Comparison of ENCODE assay signal across 30 cellular contexts in genomic region chr2:28201711-28202180, GRCh38.
DNase-seq lines count a peak whose midpoint lies in the region; ATAC-seq, FAIRE-seq and TF ChIP-seq lines count a peak whose summit lies in the region.
"Had no signal": no experiment of that assay in that cellular context is flagged by ENCODE, and none has a peak within 500 bp of the region (broad histone marks: within the 10 kb centered on the region; RNA-seq: fewer than 3 reads in every experiment).

No MANE protein-coding gene starts in this region.

- no peak overlapping the region for H2AK5ac ChIP-seq in mesenchymal stem cell (ENCODE audit: low read length, severe bottlenecking)

- no peak overlapping the region for H4K91ac ChIP-seq in mesenchymal stem cell (ENCODE audit: low read length)

- TF ChIP-seq CTCF in gastroesophageal sphincter (IDR thresholded peaks at IDR 0.05) (no peak), stomach (IDR thresholded peaks at IDR 0.05) (no peak), thyroid gland (IDR thresholded peaks at IDR 0.05) (no peak), osteocyte (IDR thresholded peaks at IDR 0.05) (no peak)

- no peak overlapping the region for H3K14ac ChIP-seq in mesenchymal stem cell (ENCODE audit: low read length in 2 of 2)

- no peak overlapping the region for H2AFZ ChIP-seq in mesenchymal stem cell (ENCODE audit: low read depth, low read length)

- H3K4me3 ChIP-seq in gastroesophageal sphincter (no peak overlapping the region), mesenchymal stem cell (ENCODE audit: insufficient read depth in 1 of 2, low read depth in 1 of 2, low read length in 2 of 2) (no peak overlapping the region), stomach (no peak overlapping the region), thyroid gland (replicated peaks in 1 of 3) (no peak overlapping the region)
- H3K4me3 ChIP-seq: ascending aorta, BLaER1, K562 had no signal

- no peak overlapping the region for H2BK15ac ChIP-seq in mesenchymal stem cell (ENCODE audit: low read depth, poor library complexity, severe bottlenecking)

- H3K4me1 ChIP-seq in gastroesophageal sphincter (peaks cover 0 to 4% (median 0%) of the 10 kb centered on the region in 3 donors), mesenchymal stem cell (ENCODE audit: control insufficient read depth, insufficient read depth, low read depth, low read length) (no peaks in the 10 kb centered on the region), stomach (peaks cover 0 to 6% (median 0%) of the 10 kb centered on the region in 4 donors), thyroid gland (no peaks in the 10 kb centered on the region)
- H3K4me1 ChIP-seq: ascending aorta, BLaER1 had no signal

- no peaks in the 10 kb centered on the region for H3K27me3 Mint-ChIP-seq in osteocyte (ENCODE audit: unreplicated experiment)
- H3K27me3 Mint-ChIP-seq in stimulated activated naive CD8-positive, alpha-beta T cell treated with anti-CD3 and anti-CD28 coated beads, Interleukin-15, amount 100 ng/mL, for 72 hours = no peaks in the 10 kb centered on the region
- H3K27me3 Mint-ChIP-seq: activated naive CD8-positive, alpha-beta T cell; naive thymus-derived CD4-positive, alpha-beta T cell had no signal

- peak; percentile 89 for ATAC-seq in gastroesophageal sphincter
- ATAC-seq in stimulated activated naive CD8-positive, alpha-beta T cell treated with anti-CD3 and anti-CD28 coated beads, Interleukin-15, amount 100 ng/mL, for 72 hours = no peak
- ATAC-seq: activated CD8-positive, alpha-beta T cell treated with anti-CD3 and anti-CD28 coated beads, Interleukin-2, amount 10 ng/mL, durations not matched to agents 7 days and 5 days; K562; left lobe of liver; naive thymus-derived CD4-positive, alpha-beta T cell had no signal

- TF ChIP-seq POLR2A in gastroesophageal sphincter (IDR thresholded peaks at IDR 0.05) = no peak
- no peak for TF ChIP-seq POLR2A in stomach (IDR thresholded peaks at IDR 0.05)
- no peak for TF ChIP-seq POLR2A in thyroid gland (IDR thresholded peaks at IDR 0.05)

- no peak overlapping the region for H3K4me2 ChIP-seq in mesenchymal stem cell (ENCODE audit: low read length, poor library complexity, severe bottlenecking)
- H3K4me2 ChIP-seq: BLaER1 had no signal

- H4K8ac ChIP-seq in mesenchymal stem cell (ENCODE audit: low read length) = no peak overlapping the region

- intact Hi-C loops in stomach (cut with DNase I; ENCODE audit: low total_unique reads) = no loop called here
- intact Hi-C loops in thyroid gland (cut with DNase I) = no loop called here

- H2BK120ac ChIP-seq in mesenchymal stem cell (ENCODE audit: low read depth, low read length) = no peak overlapping the region

- WGBS in gastroesophageal sphincter (ENCODE audit: low coverage in 1 of 2), 2 donors = 37 to 100% methylated on average over 3 to 5 of the region's 6 CpGs
- WGBS in mesenchymal stem cell = 81% methylated on average over 6 of the region's 6 CpGs
- 63 to 84% (median 77%) methylated on average over 6 of the region's 6 CpGs for WGBS in stomach, 5 donors
- 77 to 83% methylated on average over 6 of the region's 6 CpGs for WGBS in thyroid gland, 2 donors

- peak overlapping the region; percentile 13 for H3K9ac ChIP-seq in mesenchymal stem cell (ENCODE audit: low read length)
- H3K9ac ChIP-seq: BLaER1 had no signal

- H3K27ac Mint-ChIP-seq in osteocyte (ENCODE audit: unreplicated experiment) = no peak overlapping the region
- no peak overlapping the region for H3K27ac Mint-ChIP-seq in stimulated activated naive CD8-positive, alpha-beta T cell treated with anti-CD3 and anti-CD28 coated beads, Interleukin-15, amount 100 ng/mL, for 72 hours
- H3K27ac Mint-ChIP-seq: activated CD8-positive, alpha-beta T cell treated with anti-CD3 and anti-CD28 coated beads, Interleukin-2, amount 10 ng/mL, durations not matched to agents 7 days and 5 days; activated naive CD8-positive, alpha-beta T cell; mesothelial cell of epicardium; naive thymus-derived CD4-positive, alpha-beta T cell; T-helper 1 cell treated with Interleukin-12 subunit alpha and Interleukin-12 subunit beta and Interleukin-4 antibody, amounts not matched to agents 30 μg/mL and 1 μg/mL, for 36 hours had no signal

- peaks cover 0 to 7% of the 10 kb centered on the region in 2 donors for H3K36me3 ChIP-seq in gastroesophageal sphincter
- peaks cover 5 to 9% of the 10 kb centered on the region in 2 experiments for H3K36me3 ChIP-seq in mesenchymal stem cell (ENCODE audit: control insufficient read depth in 1 of 2, insufficient read depth in 2 of 2, low read depth in 1 of 2, low read length in 2 of 2)
- H3K36me3 ChIP-seq in stomach = no peaks in the 10 kb centered on the region
- H3K36me3 ChIP-seq in thyroid gland = no peaks in the 10 kb centered on the region
- H3K36me3 ChIP-seq: ascending aorta had no signal

- peaks cover 15% of the 10 kb centered on the region for H3K36me3 Mint-ChIP-seq in osteocyte (ENCODE audit: unreplicated experiment)
- H3K36me3 Mint-ChIP-seq: mesothelial cell of epicardium had no signal

- no peak overlapping the region for H3K18ac ChIP-seq in mesenchymal stem cell (ENCODE audit: low read depth in 1 of 2, low read length in 2 of 2)

- H2BK12ac ChIP-seq in mesenchymal stem cell (ENCODE audit: low read length in 2 of 2) = no peak overlapping the region

- H3K4me1 Mint-ChIP-seq in osteocyte (ENCODE audit: unreplicated experiment) = peaks cover 6% of the 10 kb centered on the region
- H3K4me1 Mint-ChIP-seq in stimulated activated naive CD8-positive, alpha-beta T cell treated with anti-CD3 and anti-CD28 coated beads, Interleukin-15, amount 100 ng/mL, for 72 hours = peaks cover 6% of the 10 kb centered on the region

- H3K79me1 ChIP-seq in mesenchymal stem cell (replicated peaks; ENCODE audit: low read length, poor library complexity, severe bottlenecking) = no peaks in the 10 kb centered on the region

- H3K27me3 ChIP-seq in gastroesophageal sphincter = no peaks in the 10 kb centered on the region
- H3K27me3 ChIP-seq in mesenchymal stem cell (ENCODE audit: control insufficient read depth in 1 of 2, insufficient read depth in 1 of 2, low read length in 2 of 2) = no peaks in the 10 kb centered on the region
- H3K27me3 ChIP-seq in stomach = no peaks in the 10 kb centered on the region
- H3K27me3 ChIP-seq in thyroid gland = no peaks in the 10 kb centered on the region
- H3K27me3 ChIP-seq: ascending aorta, BLaER1 had no signal

- H3K23ac ChIP-seq in mesenchymal stem cell (ENCODE audit: low read length in 2 of 2) = no peak overlapping the region

- H3K4ac ChIP-seq in mesenchymal stem cell (ENCODE audit: low read depth in 1 of 2, low read length in 2 of 2) = no peak overlapping the region

- no peaks in the 10 kb centered on the region for H3K9me3 ChIP-seq in gastroesophageal sphincter
- no peaks in the 10 kb centered on the region for H3K9me3 ChIP-seq in mesenchymal stem cell (ENCODE audit: control insufficient read depth, low read length)
- H3K9me3 ChIP-seq in stomach = no peaks in the 10 kb centered on the region
- H3K9me3 ChIP-seq in thyroid gland = no peaks in the 10 kb centered on the region
- H3K9me3 ChIP-seq: ascending aorta, BLaER1 had no signal

- TF ChIP-seq EP300 in gastroesophageal sphincter (IDR thresholded peaks at IDR 0.05) (no peak), stomach (IDR thresholded peaks at IDR 0.05) (no peak)

- DNase-seq in cerebellar cortex (ENCODE audit: low spot score) (peak; percentile 38), mesenchymal stem cell (no peak), stomach (no peak), thyroid gland (no peak), urothelium cell line (ENCODE audit: low spot score) (no peak), osteocyte (ENCODE audit: extremely low spot score, unreplicated experiment) (no peak)
- DNase-seq in stimulated activated naive CD8-positive, alpha-beta T cell treated with anti-CD3 and anti-CD28 coated beads, Interleukin-15, amount 100 ng/mL, for 72 hours = no peak
- DNase-seq: activated CD8-positive, alpha-beta T cell treated with anti-CD3 and anti-CD28 coated beads, Interleukin-2, amount 10 ng/mL, durations not matched to agents 7 days and 5 days; activated T-cell treated with anti-CD3 and anti-CD28 coated beads for 4 hours; caudate nucleus; dermis blood vessel endothelial cell; DND-41; H9; MM.1S; naive thymus-derived CD4-positive, alpha-beta T cell; NCI-H1417; NCI-H2081; NCI-H2227 treated with DMSO at 0.1 percent for 48 hours; NCI-H69; nucleus accumbens; RPMI8226; stimulated activated CD4-positive, alpha-beta T cell treated with anti-CD3 and anti-CD28 coated beads, Interleukin-4, amount 100 ng/mL, for 1 hour had no signal

- H3K4me3 Mint-ChIP-seq in osteocyte (ENCODE audit: unreplicated experiment) = no peak overlapping the region
- no peak overlapping the region for H3K4me3 Mint-ChIP-seq in stimulated activated naive CD8-positive, alpha-beta T cell treated with anti-CD3 and anti-CD28 coated beads, Interleukin-15, amount 100 ng/mL, for 72 hours
- H3K4me3 Mint-ChIP-seq: activated CD8-positive, alpha-beta T cell treated with anti-CD3 and anti-CD28 coated beads, Interleukin-2, amount 10 ng/mL, durations not matched to agents 7 days and 5 days; activated naive CD8-positive, alpha-beta T cell; H9; mesothelial cell of epicardium; naive thymus-derived CD4-positive, alpha-beta T cell; T-helper 1 cell treated with Interleukin-12 subunit alpha and Interleukin-12 subunit beta and Interleukin-4 antibody, amounts not matched to agents 30 μg/mL and 1 μg/mL, for 36 hours had no signal

- FAIRE-seq in urothelium cell line (lab: Jason Lieb, UNC) = no peak
- FAIRE-seq: K562 had no signal

- peak overlapping the region in 1 of 4 donors; percentile 35 for H3K27ac ChIP-seq in gastroesophageal sphincter
- H3K27ac ChIP-seq in mesenchymal stem cell (ENCODE audit: low read length, poor library complexity, severe bottlenecking) = no peak overlapping the region
- peak overlapping the region in 4 of 5 donors; percentile 21 to 63 (median 36) for H3K27ac ChIP-seq in stomach
- no peak overlapping the region for H3K27ac ChIP-seq in thyroid gland
- H3K27ac ChIP-seq: ascending aorta, BLaER1 had no signal

- no peaks in the 10 kb centered on the region for H3K9me3 Mint-ChIP-seq in osteocyte (ENCODE audit: unreplicated experiment)
- H3K9me3 Mint-ChIP-seq in stimulated activated naive CD8-positive, alpha-beta T cell treated with anti-CD3 and anti-CD28 coated beads, Interleukin-15, amount 100 ng/mL, for 72 hours = no peaks in the 10 kb centered on the region
- H3K9me3 Mint-ChIP-seq: H9; mesothelial cell of epicardium; naive thymus-derived CD4-positive, alpha-beta T cell; T-helper 1 cell treated with Interleukin-12 subunit alpha and Interleukin-12 subunit beta and Interleukin-4 antibody, amounts not matched to agents 30 μg/mL and 1 μg/mL, for 36 hours had no signal

- no peak overlapping the region for H2BK5ac ChIP-seq in mesenchymal stem cell (ENCODE audit: low read depth, low read length, poor library complexity, severe bottlenecking)

Comparison
In these comparisons a context has a peak if more than half of its experiments do, and no peak if none do; other contexts are left out.
1. H3K27ac ChIP-seq: peak in stomach (4 of 5); none in mesenchymal stem cell (single experiment) and thyroid gland (0 of 3).